1 cellular context compared by ENCODE assay signal in genomic region chr9:77599492-77599891, GRCh38.
TF ChIP-seq lines count a peak whose summit lies in the region.

No MANE protein-coding gene starts in this region.

TF ChIP-seq in H1, 55 proteins besides CTCF, POLR2A, EP300 and RAD21 (continued from another document):
- no peak for TF ChIP-seq YY1 (IDR thresholded peaks at IDR 0.05; ENCODE audit: low read depth, low read length)
- TF ChIP-seq CBX8 (IDR thresholded peaks at IDR 0.05; ENCODE audit: borderline replicate concordance, low read depth, low read length), result no peak
- TF ChIP-seq TEAD4 (IDR thresholded peaks at IDR 0.05; ENCODE audit: low read depth, low read length), result no peak
- no peak for TF ChIP-seq TAF7 (optimal IDR thresholded peaks at IDR 0.05; ENCODE audit: borderline replicate concordance, low read depth, low read length)
- no peak for TF ChIP-seq TCF12 (IDR thresholded peaks at IDR 0.05; ENCODE audit: low read depth, low read length)
- TF ChIP-seq CREB1 (IDR thresholded peaks at IDR 0.05), result no peak
- no peak for TF ChIP-seq SP1 (IDR thresholded peaks at IDR 0.05; ENCODE audit: low read depth, low read length)
- TF ChIP-seq EZH2 (IDR thresholded peaks at IDR 0.05; ENCODE audit: low read depth, low read length, severe bottlenecking), result no peak
- TF ChIP-seq POLR2AphosphoS5 (IDR thresholded peaks at IDR 0.05; ENCODE audit: low read depth, low read length), result no peak
- TF ChIP-seq KDM1A (IDR thresholded peaks at IDR 0.05; ENCODE audit: borderline replicate concordance, low read length), result no peak
- no peak for TF ChIP-seq TBP (IDR thresholded peaks at IDR 0.05; ENCODE audit: low read depth, low read length)
- TF ChIP-seq MAX (IDR thresholded peaks at IDR 0.05), result no peak
- no peak for TF ChIP-seq PHF8 (conservative IDR thresholded peaks at IDR 0.05; ENCODE audit: low read depth, low read length)
- no peak for TF ChIP-seq CTBP2 (IDR thresholded peaks at IDR 0.05; ENCODE audit: borderline replicate concordance, insufficient read depth, insufficient read length, low read length)
- TF ChIP-seq NRF1 (IDR thresholded peaks at IDR 0.05; ENCODE audit: low read depth, low read length), result no peak
- TF ChIP-seq HDAC2 (IDR thresholded peaks at IDR 0.05; ENCODE audit: borderline replicate concordance in 1 of 2, low read depth in 2 of 2, low read length in 2 of 2), result no peak
- TF ChIP-seq FOSL1 (IDR thresholded peaks at IDR 0.05; ENCODE audit: insufficient read depth, low read depth, low read length), result no peak
- TF ChIP-seq CBX5 (IDR thresholded peaks at IDR 0.05; ENCODE audit: low read depth, low read length), result no peak
- TF ChIP-seq KDM4A (IDR thresholded peaks at IDR 0.05; ENCODE audit: low read depth, low read length, severe bottlenecking), result no peak
